ENCODE assay signal across 5 cellular contexts in genomic region chr4:174686826-174687225, GRCh38.
"Had no signal": no experiment of that assay in that cellular context is flagged by ENCODE, and none has a peak within 500 bp of the region (broad histone marks: within the 10 kb centered on the region; RNA-seq: fewer than 3 reads in every experiment).

No MANE protein-coding gene starts in this region.

- ATAC-seq: GM23338, HepG2 had no signal

- DNase-seq: H9, HCEC 1CT had no signal

- H3K27ac ChIP-seq: HL-60 had no signal

- H2AFZ ChIP-seq: GM23338 had no signal

- H3K4me3 ChIP-seq: GM23338 had no signal

- H3K4me2 ChIP-seq: GM23338 had no signal
